1 cellular context compared by ENCODE assay signal in genomic region chr11:86926975-86927374, GRCh38.
TF ChIP-seq lines count a peak whose summit lies in the region.

No MANE protein-coding gene starts in this region.

TF ChIP-seq in K562, 482 proteins besides CTCF, POLR2A, EP300 and RAD21 (continued from another document):
- TF ChIP-seq ZNF212 (CRISPR knock-in tag; IDR thresholded peaks at IDR 0.05) (no peak), PPARD (CRISPR knock-in tag; IDR thresholded peaks at IDR 0.05) (no peak), ZBTB2 (IDR thresholded peaks at IDR 0.05) (no peak), USF2 (CRISPR knock-in tag; IDR thresholded peaks at IDR 0.05) (peak; percentile 73), GTF2E2 (tag; IDR thresholded peaks at IDR 0.05) (0 out of 2 replicates have a peak, but pooled peaks have one; percentile 29), RFX5 (IDR thresholded peaks at IDR 0.05; ENCODE audit: low read depth, low read length) (no peak), RAD51 (IDR thresholded peaks at IDR 0.05; ENCODE audit: borderline replicate concordance, low read depth) (peak; percentile 67), SAFB (IDR thresholded peaks at IDR 0.05; ENCODE audit: borderline replicate concordance, low read depth, low read length) (no peak), TFE3 (CRISPR knock-in tag; IDR thresholded peaks at IDR 0.05) (peak; percentile 84)
